1 cellular context compared by ENCODE assay signal in the genomic region with DNA sequence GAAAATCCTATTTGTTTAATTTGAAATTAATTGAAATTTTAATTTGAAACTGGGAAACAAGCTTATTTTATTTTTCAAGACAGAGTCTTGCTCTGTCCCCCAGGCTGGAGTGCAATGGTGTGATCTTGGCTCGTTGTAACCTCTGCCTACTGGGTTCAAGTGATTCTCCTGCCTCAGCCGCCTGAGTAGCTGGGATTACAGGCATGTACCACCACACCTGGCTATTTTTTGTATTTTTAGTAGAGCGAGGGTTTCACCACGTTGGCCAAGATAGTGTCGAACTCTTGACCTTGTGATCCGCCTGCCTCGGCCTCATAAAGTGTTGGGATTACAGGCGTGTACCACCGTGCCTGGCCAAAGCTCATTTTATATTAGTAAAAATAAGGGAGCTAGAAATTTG.
TF ChIP-seq lines count a peak whose summit lies in the region.

No MANE protein-coding gene starts in this region.

TF ChIP-seq in endothelial cell of umbilical vein, 7 proteins besides CTCF, POLR2A, EP300 and RAD21:
- TF ChIP-seq JUN (IDR thresholded peaks at IDR 0.05; ENCODE audit: borderline replicate concordance, insufficient read depth, insufficient read length, low read depth) (no peak), GATA2 (IDR thresholded peaks at IDR 0.05; ENCODE audit: insufficient read depth, insufficient read length, low read depth, low read length) (no peak), FOS (IDR thresholded peaks at IDR 0.05; ENCODE audit: borderline replicate concordance, insufficient read depth, low read length) (no peak), EZH2 (IDR thresholded peaks at IDR 0.05; ENCODE audit: borderline replicate concordance, low read depth, low read length, severe bottlenecking) (no peak), POLR2AphosphoS5 (IDR thresholded peaks at IDR 0.05; ENCODE audit: insufficient read depth, low read depth, low read length) (no peak), MYC (IDR thresholded peaks at IDR 0.05; ENCODE audit: low read depth, low read length) (no peak)
- TF ChIP-seq, protein P1, sequence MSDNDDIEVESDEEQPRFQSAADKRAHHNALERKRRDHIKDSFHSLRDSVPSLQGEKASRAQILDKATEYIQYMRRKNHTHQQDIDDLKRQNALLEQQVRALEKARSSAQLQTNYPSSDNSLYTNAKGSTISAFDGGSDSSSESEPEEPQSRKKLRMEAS (IDR thresholded peaks at IDR 0.05; ENCODE audit: insufficient read depth, insufficient read length), result no peak
